ENCODE assay signal across 8 cellular contexts in genomic region chr19:47186337-47187022, GRCh38. TPM values are rescaled to one million over a fixed set of nuclear protein-coding genes. Genes with fewer than 3 reads are reported as not detected.
DNase-seq lines count a peak whose midpoint lies in the region; ATAC-seq and FAIRE-seq lines count a peak whose summit lies in the region.

No MANE protein-coding gene starts in this region.

- FAIRE-seq in frontal cortex (lab: Jason Lieb, UNC), result no peak

- ATAC-seq in GM19397 (IDR thresholded peaks at IDR 0.05; ENCODE audit: unreplicated experiment) (peak; percentile 83), HG03442 (IDR thresholded peaks at IDR 0.05; ENCODE audit: unreplicated experiment) (peak; percentile 83)

- DNase-seq in activated T-helper 1 cell treated with Interleukin-2 at 50 U/mL for 16 hours (ENCODE audit: low read depth) (peak; percentile 67), cerebellum (ENCODE audit: low spot score) (no peak), NOMO-1 treated with dmso at 0.1 percent for 144 hours (lab: John Stamatoyannopoulos, UW; ENCODE audit: unreplicated experiment) (no peak), frontal cortex (ENCODE audit: low spot score in 2 of 2) (no peak), COLO829 (ENCODE audit: low spot score) (no peak)
- peak; percentile 65 for DNase-seq in stimulated activated CD4-positive, alpha-beta T cell treated with anti-CD3 and anti-CD28 coated beads, Interleukin-12 subunit alpha, Interleukin-12 subunit beta, amount 100 ng/mL, for 4 hours

RNA-seq across cellular contexts. Expression of gene BBC3, which starts 44.5 kb away (rescaled TPM):
- total RNA-seq in cerebellum (2.2 TPM), frontal cortex (12.2 TPM)

RNA-seq across cellular contexts. Expression of gene SAE1, which starts 55.8 kb away (rescaled TPM):
- total RNA-seq in cerebellum (47.5 TPM), frontal cortex (96.2 TPM)

Comparison
In these comparisons a context has a peak if more than half of its experiments do, and no peak if none do; other contexts are left out.
1. DNase-seq: peak in activated T-helper 1 cell treated with Interleukin-2 at 50 U/mL for 16 hours (single experiment) and stimulated activated CD4-positive, alpha-beta T cell treated with anti-CD3 and anti-CD28 coated beads, Interleukin-12 subunit alpha, Interleukin-12 subunit beta, amount 100 ng/mL, for 4 hours (single experiment); none in cerebellum (single experiment), NOMO-1 treated with dmso at 0.1 percent for 144 hours (single experiment), frontal cortex (0 of 2) and COLO829 (single experiment).